ENCODE assay signal across 1 cellular context in genomic region chr3:50355829-50356552, GRCh38.
TF ChIP-seq lines count a peak whose summit lies in the region.

No MANE protein-coding gene starts in this region.

TF ChIP-seq in HepG2, 621 proteins besides CTCF, POLR2A, EP300 and RAD21:
- TF ChIP-seq STAT5B (CRISPR knock-in tag; IDR thresholded peaks at IDR 0.05) (no peak), YEATS2 (CRISPR knock-in tag; IDR thresholded peaks at IDR 0.05; ENCODE audit: borderline replicate concordance) (no peak), BRD4 (CRISPR knock-in tag; IDR thresholded peaks at IDR 0.05) (no peak), NKX3-1 (CRISPR knock-in tag; IDR thresholded peaks at IDR 0.05) (no peak), CBX2 (IDR thresholded peaks at IDR 0.05; ENCODE audit: low read depth, low read length) (no peak), CBX2 (CRISPR knock-in tag; IDR thresholded peaks at IDR 0.05; ENCODE audit: low read depth) (no peak), HNRNPLL (IDR thresholded peaks at IDR 0.05; ENCODE audit: low read depth, low read length, poor library complexity, severe bottlenecking) (no peak), ZFY (CRISPR knock-in tag; IDR thresholded peaks at IDR 0.05) (0 out of 2 replicates have a peak, but pooled peaks have one; percentile 21), MYC (CRISPR knock-in tag; IDR thresholded peaks at IDR 0.05; ENCODE audit: borderline replicate concordance) (0 out of 2 replicates have a peak, but pooled peaks have one; percentile 16), HMGXB4 (CRISPR knock-in tag; IDR thresholded peaks at IDR 0.05; ENCODE audit: borderline replicate concordance in 1 of 2, low read depth in 1 of 2) (0 out of 4 replicates have a peak, but pooled peaks of 1 of the 2 experiments have one; percentile 36), ZFX (CRISPR knock-in tag; IDR thresholded peaks at IDR 0.05; ENCODE audit: low read depth) (peak; percentile 29; the same call in 1 of the 2 replicates), STAG1 (CRISPR knock-in tag; IDR thresholded peaks at IDR 0.05) (peak; percentile 20; the same call in 1 of the 2 replicates), ZNF142 (CRISPR knock-in tag; IDR thresholded peaks at IDR 0.05) (no peak)
